Comparison of ENCODE assay signal across 15 cellular contexts in the genomic region with DNA sequence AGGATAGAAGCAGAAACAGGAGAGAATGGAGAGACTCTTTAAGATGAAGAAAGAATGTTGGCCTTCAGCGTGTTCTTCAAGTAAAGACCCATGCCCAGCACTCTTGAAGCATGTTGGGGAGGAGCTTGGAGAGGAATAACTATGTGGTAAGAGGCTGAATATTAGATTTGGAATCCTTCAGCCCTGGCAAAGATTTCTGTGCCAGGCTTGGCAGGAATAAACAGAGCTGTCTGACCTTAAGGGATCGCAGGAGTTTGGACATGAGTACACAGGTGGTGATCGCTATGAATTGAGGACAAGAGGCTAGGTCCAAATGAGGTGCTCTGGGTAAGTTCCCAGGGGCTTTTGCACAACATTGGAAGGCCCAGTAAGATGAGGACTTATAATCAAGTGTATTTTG.
"Had no signal": no experiment of that assay in that cellular context is flagged by ENCODE, and none has a peak within 500 bp of the region (broad histone marks: within the 10 kb centered on the region; RNA-seq: fewer than 3 reads in every experiment).

No MANE protein-coding gene starts in this region.

- H3K36me3 ChIP-seq: sigmoid colon, uterus had no signal

- H3K4me3 ChIP-seq: sigmoid colon, testis, uterus had no signal

- DNase-seq: activated B cell treated with CpG ODN at 0.5 μM for 24 hours; activated CD4-positive, alpha-beta T cell treated with anti-CD3 and anti-CD28 coated beads, Interleukin-2, amount 10 ng/mL, durations not matched to agents 7 days and 5 days; activated naive CD4-positive, alpha-beta T cell treated with anti-CD3 and anti-CD28 coated beads, Interleukin-2, amount 10 ng/mL, durations not matched to agents 7 days and 5 days; cerebellar nuclear complex; dermis blood vessel endothelial cell; erythroblast; glutamatergic neuron; midbrain; sigmoid colon; stimulated activated CD4-positive, alpha-beta T cell treated with anti-CD3 and anti-CD28 coated beads, Interleukin-12 subunit alpha, Interleukin-12 subunit beta, amount 100 ng/mL, for 4 hours; stimulated activated CD4-positive, alpha-beta T cell treated with anti-CD3 and anti-CD28 coated beads, Interleukin-2, amount 100 ng/mL, for 48 hours; stimulated activated naive CD4-positive, alpha-beta T cell treated with Interleukin-2 at 50 U/mL for 16 hours; testis; uterus had no signal

- H3K9me3 ChIP-seq: sigmoid colon, testis, uterus had no signal

- H3K4me1 ChIP-seq: testis, uterus had no signal

- H3K27me3 ChIP-seq: sigmoid colon, testis, uterus had no signal

- ATAC-seq: SK-N-SH treated with all-trans-retinoic acid at 6 μM for 48 hours had no signal

- H3K27ac ChIP-seq: sigmoid colon, testis, uterus had no signal
